In genomic region chr15:101664303-101664913, GRCh38 we compare ENCODE assay signal across 1 cellular context.
TF ChIP-seq lines count a peak whose summit lies in the region.

No MANE protein-coding gene starts in this region.

TF ChIP-seq in H1, 55 proteins besides CTCF, POLR2A, EP300 and RAD21:
- TF ChIP-seq RXRA (IDR thresholded peaks at IDR 0.05; ENCODE audit: insufficient read depth, low read depth, low read length) (no peak), CBX5 (IDR thresholded peaks at IDR 0.05; ENCODE audit: low read depth, low read length) (no peak), POLR2AphosphoS5 (IDR thresholded peaks at IDR 0.05; ENCODE audit: low read depth, low read length) (no peak), BRCA1 (IDR thresholded peaks at IDR 0.05; ENCODE audit: low read depth, low read length) (no peak), CEBPB (IDR thresholded peaks at IDR 0.05; ENCODE audit: low read depth, low read length) (no peak), EZH2 (IDR thresholded peaks at IDR 0.05; ENCODE audit: low read depth, low read length, severe bottlenecking) (no peak), ZNF274 (IDR thresholded peaks at IDR 0.05; ENCODE audit: borderline replicate concordance, extremely low read depth, low read length) (no peak), TCF12 (IDR thresholded peaks at IDR 0.05; ENCODE audit: low read depth, low read length) (no peak), RNF2 (IDR thresholded peaks at IDR 0.05; ENCODE audit: borderline replicate concordance, low read depth, low read length, missing control alignments, poor library complexity, severe bottlenecking) (no peak), SIRT6 (IDR thresholded peaks at IDR 0.05; ENCODE audit: low read length) (no peak), E2F6 (IDR thresholded peaks at IDR 0.05) (no peak), POU5F1 (IDR thresholded peaks at IDR 0.05; ENCODE audit: low read depth, low read length) (no peak), SRF (IDR thresholded peaks at IDR 0.05; ENCODE audit: low read depth, low read length) (no peak), FOSL1 (IDR thresholded peaks at IDR 0.05; ENCODE audit: insufficient read depth, low read depth, low read length) (no peak), PHF8 (conservative IDR thresholded peaks at IDR 0.05; ENCODE audit: low read depth, low read length) (no peak), GTF2F1 (IDR thresholded peaks at IDR 0.05; ENCODE audit: borderline replicate concordance, low read depth, low read length) (no peak)
TF ChIP-seq in H1: peak in this region for 0.
